7 cellular contexts compared by ENCODE assay signal in genomic region chr21:18663663-18664062, GRCh38.
"Had no signal": no experiment of that assay in that cellular context is flagged by ENCODE, and none has a peak within 500 bp of the region (broad histone marks: within the 10 kb centered on the region; RNA-seq: fewer than 3 reads in every experiment).

No MANE protein-coding gene starts in this region.

- H3K36me3 Mint-ChIP-seq: IgD-negative memory B cell had no signal

- H3K27me3 Mint-ChIP-seq: IgD-negative memory B cell had no signal

- H3K27ac Mint-ChIP-seq: IgD-negative memory B cell had no signal

- H3K27ac ChIP-seq: HL-60 had no signal

- ATAC-seq: HepG2, K562 had no signal

- DNase-seq: IMR-90, KBM-7, KG1 had no signal

- H3K4me1 Mint-ChIP-seq: IgD-negative memory B cell had no signal

- H3K4me3 ChIP-seq: K562 had no signal

- H3K4me3 Mint-ChIP-seq: IgD-negative memory B cell had no signal
